Comparison of ENCODE assay signal across 8 cellular contexts in the genomic region with DNA sequence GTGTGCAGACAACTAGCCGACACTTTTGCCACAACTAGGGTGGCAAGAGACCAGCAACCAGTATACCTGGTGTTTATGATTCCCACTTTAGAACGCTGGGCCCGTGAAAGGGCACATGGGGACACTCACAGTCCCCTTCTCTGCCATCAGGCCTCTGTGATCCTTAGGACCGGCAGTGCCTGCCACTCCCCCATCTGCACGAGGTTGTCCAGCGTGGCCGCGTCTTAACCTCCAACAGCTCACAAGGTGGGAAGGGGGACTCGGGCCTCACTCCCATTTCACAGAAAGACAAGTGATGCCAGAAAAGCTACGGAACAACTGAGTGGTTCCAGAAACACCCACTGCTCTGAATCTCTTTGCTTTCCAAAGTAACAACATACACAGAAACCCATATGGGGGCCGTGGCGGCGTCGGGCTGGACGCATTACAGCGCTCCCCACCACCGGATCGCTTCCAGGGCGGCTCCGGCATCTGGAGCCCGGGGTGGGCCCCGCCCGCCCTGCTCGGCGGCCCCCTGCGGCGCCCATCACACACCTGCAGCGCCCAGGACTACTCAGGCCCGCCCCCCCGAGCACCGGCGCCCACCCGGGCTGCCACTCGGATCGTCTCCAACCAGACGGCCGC. TPM values are rescaled to one million over a fixed set of nuclear protein-coding genes. Genes with fewer than 3 reads are reported as not detected.
DNase-seq lines count a peak whose midpoint lies in the region; ATAC-seq, FAIRE-seq and TF ChIP-seq lines count a peak whose summit lies in the region.

No MANE protein-coding gene starts in this region.

- TF ChIP-seq CTCF in HepG2 (CRISPR knock-in tag; IDR thresholded peaks at IDR 0.05), result no peak
- TF ChIP-seq CTCF in upper lobe of right lung (IDR thresholded peaks at IDR 0.05), result no peak

- peak overlapping the region; percentile 88 for H3K4me3 Mint-ChIP-seq in activated naive CD8-positive, alpha-beta T cell

- TF ChIP-seq EP300 in HepG2 (IDR thresholded peaks at IDR 0.05; ENCODE audit: low read depth in 2 of 2, low read length in 2 of 2), result no peak
- TF ChIP-seq EP300 in HepG2 (CRISPR knock-in tag; IDR thresholded peaks at IDR 0.05; ENCODE audit: borderline replicate concordance), result no peak

- H3K4me1 Mint-ChIP-seq in activated naive CD8-positive, alpha-beta T cell (ENCODE audit: low read depth), result peaks cover 65% of the 10 kb centered on the region

- WGBS in HepG2 (ENCODE audit: low lambda C conversion rate), result 12% methylated on average over 7 of the region's 37 CpGs

- peak overlapping the region; percentile 79 for H3K27ac ChIP-seq in HepG2 (ENCODE audit: extremely low read length, insufficient read depth, low read length)
- peak overlapping the region; percentile 89 for H3K27ac ChIP-seq in upper lobe of right lung

- no peak for FAIRE-seq in HepG2 (lab: Jason Lieb, UNC)

- H3K4me1 ChIP-seq in HepG2 (ENCODE audit: insufficient read depth, low read length), result peaks cover 38% of the 10 kb centered on the region
- H3K4me1 ChIP-seq in upper lobe of right lung, result peaks cover 28% of the 10 kb centered on the region

- peak overlapping the region; percentile 91 for H3K4me2 ChIP-seq in HepG2 (ENCODE audit: low read depth, low read length)

- CTCF ChIA-PET in HepG2 (lab: Yijun Ruan, JAX; ENCODE audit: low intra/inter-chr PET ratio, low total read pairs), result no interaction called here

- in situ Hi-C loops in HepG2 (cut with HindIII; ENCODE audit: extremely low pct_ligation_motif_present, low pct_unique_long_range_greater_than_20kb), result no loop called here

- no peaks in the 10 kb centered on the region for H3K27me3 Mint-ChIP-seq in activated naive CD8-positive, alpha-beta T cell

- H3K79me2 ChIP-seq in HepG2 (ENCODE audit: insufficient read depth, low read length), result peaks cover 14% of the 10 kb centered on the region

- no peak for TF ChIP-seq POLR2A in HepG2 (IDR thresholded peaks at IDR 0.05; ENCODE audit: insufficient read depth in 1 of 2, low read depth in 2 of 2, low read length in 2 of 2)

- no peaks in the 10 kb centered on the region for H4K20me1 ChIP-seq in HepG2 (ENCODE audit: insufficient read depth, low read length)

- POLR2A ChIA-PET in HepG2 (lab: Yijun Ruan, JAX), result interaction anchor here (0.8 to 2.2 kb wide), 4 partner anchors 8 to 120 kb away, joined by 3 to 4 read pairs (median 4); no protein-coding TSS in a partner anchor

- TF ChIP-seq RAD21 in HepG2 (CRISPR knock-in tag; IDR thresholded peaks at IDR 0.05), result no peak

- H3K27ac Mint-ChIP-seq in activated naive CD8-positive, alpha-beta T cell, result peak overlapping the region; percentile 85

- BruUV-seq in HepG2 (replicated peaks; lab: Mats Ljungman, UMichigan), result TSS peak; percentile 41

- intact Hi-C loops in HepG2 (cut with micrococcal nuclease; ENCODE audit: unreplicated experiment), result loop anchor here (5.0 kb wide), 1 partner anchor 218 kb away; no protein-coding TSS in a partner anchor
- intact Hi-C loops in upper lobe of right lung (cut with DNase I), result no loop called here

- no peaks in the 10 kb centered on the region for H3K9me3 ChIP-seq in HepG2 (ENCODE audit: low read length)
- no peaks in the 10 kb centered on the region for H3K9me3 ChIP-seq in upper lobe of right lung

- H3K27me3 ChIP-seq in HepG2 (ENCODE audit: control insufficient read depth in 1 of 2, insufficient read depth in 2 of 2, low read length in 2 of 2), result no peaks in the 10 kb centered on the region; a peak in 1 of 5 replicates
- H3K27me3 ChIP-seq in upper lobe of right lung, result no peaks in the 10 kb centered on the region

- peak; percentile 30 for DNase-seq in ELR (ENCODE audit: low read depth)
- DNase-seq in HepG2 (ENCODE audit: low spot score), result no peak
- no peak for DNase-seq in upper lobe of right lung
- no peak for DNase-seq in medulla oblongata (ENCODE audit: extremely low spot score)
- no peak for DNase-seq in EL
- no peak for DNase-seq in NCI-H1417 (lab: John Stamatoyannopoulos, UW)

- H2AFZ ChIP-seq in HepG2 (ENCODE audit: low read length), result no peak overlapping the region

- H3K36me3 Mint-ChIP-seq in activated naive CD8-positive, alpha-beta T cell, result peaks cover 4% of the 10 kb centered on the region

- no peaks in the 10 kb centered on the region for H3K9me3 Mint-ChIP-seq in activated naive CD8-positive, alpha-beta T cell (ENCODE audit: low read depth)

- H3K4me3 ChIP-seq in HepG2 (replicated peaks in 1 of 3; ENCODE audit: insufficient read depth in 1 of 3, low read depth in 2 of 3, low read length in 3 of 3) (peak overlapping the region; percentile 92 to 97 (median 94)), upper lobe of right lung (peak overlapping the region; percentile 82)

- ATAC-seq in HG02870 (IDR thresholded peaks at IDR 0.05; ENCODE audit: unreplicated experiment), result peak; percentile 16
- ATAC-seq in HepG2, result peak; percentile 46
- no peak for ATAC-seq in upper lobe of right lung

- H3K9ac ChIP-seq in HepG2 (ENCODE audit: insufficient read depth, low read depth, low read length), result peak overlapping the region; percentile 89

- H3K36me3 ChIP-seq in HepG2 (replicated peaks in 1 of 2; ENCODE audit: control insufficient read depth in 1 of 2, insufficient read depth in 2 of 2, low read length in 2 of 2) (peaks cover 10 to 23% of the 10 kb centered on the region in 2 experiments), upper lobe of right lung (peaks cover 25% of the 10 kb centered on the region)

TF ChIP-seq in HepG2, 621 proteins besides CTCF, POLR2A, EP300 and RAD21 (continues in another document):
- TF ChIP-seq SOX6 (IDR thresholded peaks at IDR 0.05) (no peak), SOX6 (CRISPR knock-in tag; IDR thresholded peaks at IDR 0.05) (0 out of 2 replicates have a peak, but pooled peaks have one; percentile 19), ZNF383 (CRISPR knock-in tag; IDR thresholded peaks at IDR 0.05; ENCODE audit: borderline replicate concordance) (no peak), THAP11 (CRISPR knock-in tag; IDR thresholded peaks at IDR 0.05) (no peak), KLF12 (CRISPR knock-in tag; IDR thresholded peaks at IDR 0.05; ENCODE audit: borderline replicate concordance) (no peak), ZNF777 (CRISPR knock-in tag; IDR thresholded peaks at IDR 0.05) (peak; percentile 81; the same call in 1 of the 2 replicates)
- TF ChIP-seq, protein P1, sequence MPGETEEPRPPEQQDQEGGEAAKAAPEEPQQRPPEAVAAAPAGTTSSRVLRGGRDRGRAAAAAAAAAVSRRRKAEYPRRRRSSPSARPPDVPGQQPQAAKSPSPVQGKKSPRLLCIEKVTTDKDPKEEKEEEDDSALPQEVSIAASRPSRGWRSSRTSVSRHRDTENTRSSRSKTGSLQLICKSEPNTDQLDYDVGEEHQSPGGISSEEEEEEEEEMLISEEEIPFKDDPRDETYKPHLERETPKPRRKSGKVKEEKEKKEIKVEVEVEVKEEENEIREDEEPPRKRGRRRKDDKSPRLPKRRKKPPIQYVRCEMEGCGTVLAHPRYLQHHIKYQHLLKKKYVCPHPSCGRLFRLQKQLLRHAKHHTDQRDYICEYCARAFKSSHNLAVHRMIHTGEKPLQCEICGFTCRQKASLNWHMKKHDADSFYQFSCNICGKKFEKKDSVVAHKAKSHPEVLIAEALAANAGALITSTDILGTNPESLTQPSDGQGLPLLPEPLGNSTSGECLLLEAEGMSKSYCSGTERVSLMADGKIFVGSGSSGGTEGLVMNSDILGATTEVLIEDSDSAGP (CRISPR knock-in tag; IDR thresholded peaks at IDR 0.05; ENCODE audit: borderline replicate concordance), result peak; percentile 8; the same call in 1 of the 2 replicates

RNA-seq across cellular contexts. Expression of a gene that starts 1.0 kb away (rescaled TPM):
- total RNA-seq in HepG2 (2016; rRNA removed; fragmentation: Illumina TruSeq; extraction: Trizol) (14.6 and 14.8 TPM in 2 replicates), upper lobe of right lung (28.0 TPM)
- 3.5 and 3.9 TPM in 2 replicates for total RNA-seq in HepG2 (2016; cell fraction: cytosol; rRNA removed; fragmentation: Illumina TruSeq; extraction: Trizol; ENCODE audit: low read depth)
- 12.9 and 14.4 TPM in 2 replicates for total RNA-seq in HepG2 (2016; cell fraction: insoluble cytoplasmic fraction; rRNA removed; fragmentation: Illumina TruSeq; extraction: Trizol)
- 13.3 and 14.3 TPM in 2 replicates for total RNA-seq in HepG2 (2016; cell fraction: membrane; rRNA removed; fragmentation: Illumina TruSeq; extraction: Trizol)
- total RNA-seq in HepG2 (2016; cell fraction: nucleus; rRNA removed; fragmentation: Illumina TruSeq; extraction: Trizol), result 11.3 and 12.8 TPM in 2 replicates
- 18.6 and 21.4 TPM in 2 replicates for polyA plus RNA-seq in HepG2 (2011; rRNA removed)
- 18.6 and 21.4 TPM in 2 replicates for polyA plus RNA-seq in HepG2 (2011; cell fraction: cytosol; rRNA removed)
- polyA plus RNA-seq in HepG2 (2011; cell fraction: nucleus; rRNA removed), result 29.3 and 32.0 TPM in 2 replicates
- polyA plus RNA-seq in HepG2 (2012), result 13.6 and 16.7 TPM in 2 replicates
- polyA plus RNA-seq in HepG2 (2016; cell fraction: cytosol; fragmentation: Illumina TruSeq; extraction: Trizol; ENCODE audit: low read depth), result 2.4 and 3.2 TPM in 2 replicates
- 14.2 and 14.7 TPM in 2 replicates for polyA plus RNA-seq in HepG2 (2016; cell fraction: insoluble cytoplasmic fraction; fragmentation: Illumina TruSeq; extraction: Trizol; ENCODE audit: low read depth)
- 9.0 and 9.3 TPM in 2 replicates for polyA plus RNA-seq in HepG2 (2016; cell fraction: membrane; fragmentation: Illumina TruSeq; extraction: Trizol; ENCODE audit: low read depth)
- 17.5 and 19.9 TPM in 2 replicates for polyA plus RNA-seq in HepG2 (2016; cell fraction: nucleus; fragmentation: Illumina TruSeq; extraction: Trizol; ENCODE audit: insufficient read depth, low read depth)
- polyA minus RNA-seq in HepG2 (2011; rRNA and poly(A)+ RNA removed; ENCODE audit: low replicate concordance), result 45.1 and 57.4 TPM in 2 replicates
- polyA minus RNA-seq in HepG2 (2011; cell fraction: cytosol; rRNA and poly(A)+ RNA removed), result 20.3 and 20.7 TPM in 2 replicates
- polyA minus RNA-seq in HepG2 (2011; cell fraction: nucleus; rRNA and poly(A)+ RNA removed), result 14.9 and 17.2 TPM in 2 replicates
